Comparison of ENCODE assay signal across 1 cellular context in the genomic region with DNA sequence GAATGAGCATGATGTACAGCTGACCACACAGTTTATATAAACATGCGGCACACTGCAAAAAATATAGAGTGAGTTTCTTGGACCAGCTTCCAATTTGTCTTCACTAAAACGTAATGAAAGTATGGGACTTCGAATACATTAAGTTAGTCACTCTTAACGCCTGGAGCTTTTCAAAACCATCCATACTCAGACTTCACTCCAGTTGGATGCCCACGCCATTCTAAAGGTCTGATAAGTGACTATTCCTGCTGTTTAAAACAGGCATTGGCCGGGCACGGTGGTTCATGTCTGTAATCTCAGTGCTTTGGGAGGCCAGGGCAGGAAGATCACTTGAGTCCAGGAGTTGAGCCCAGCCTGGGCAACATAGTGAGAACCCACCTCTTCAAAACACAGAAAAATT.
TF ChIP-seq lines count a peak whose summit lies in the region.

No MANE protein-coding gene starts in this region.

TF ChIP-seq in IMR-90, 13 proteins besides CTCF, POLR2A, EP300 and RAD21:
- TF ChIP-seq SMC3 (IDR thresholded peaks at IDR 0.05; ENCODE audit: low read depth, low read length), result no peak
- no peak for TF ChIP-seq MAZ (IDR thresholded peaks at IDR 0.05; ENCODE audit: borderline replicate concordance, low read depth, low read length)
- TF ChIP-seq NFE2L2 (IDR thresholded peaks at IDR 0.05; ENCODE audit: low read depth, low read length), result no peak
- no peak for TF ChIP-seq MXI1 (IDR thresholded peaks at IDR 0.05; ENCODE audit: borderline replicate concordance, low read depth, low read length)
- TF ChIP-seq MAFK (IDR thresholded peaks at IDR 0.05; ENCODE audit: low read depth, low read length), result no peak
